In genomic region chr17:77451271-77451893, GRCh38 we compare ENCODE assay signal across 7 cellular contexts.
DNase-seq lines count a peak whose midpoint lies in the region; ATAC-seq and TF ChIP-seq lines count a peak whose summit lies in the region.

No MANE protein-coding gene starts in this region.

- intact Hi-C loops in lower lobe of right lung (cut with DNase I), result no loop called here

- no peaks in the 10 kb centered on the region for H3K27me3 Mint-ChIP-seq in activated CD4-positive, alpha-beta T cell treated with anti-CD3 and anti-CD28 coated beads, Interleukin-2, amount 10 ng/mL, durations not matched to agents 7 days and 5 days

- peaks cover 81% of the 10 kb centered on the region for H3K4me1 ChIP-seq in lower lobe of right lung

- H3K9me3 ChIP-seq in lower lobe of right lung, result no peaks in the 10 kb centered on the region

- ATAC-seq in GM18520 (IDR thresholded peaks at IDR 0.05; ENCODE audit: unreplicated experiment) (peak; percentile 39), lower lobe of right lung (peak; percentile 78 to 82), HG02588 (IDR thresholded peaks at IDR 0.05; ENCODE audit: unreplicated experiment) (no peak)

- H3K27ac Mint-ChIP-seq in activated CD4-positive, alpha-beta T cell treated with anti-CD3 and anti-CD28 coated beads, Interleukin-2, amount 10 ng/mL, durations not matched to agents 7 days and 5 days, result peak overlapping the region; percentile 98

- no peaks in the 10 kb centered on the region for H3K9me3 Mint-ChIP-seq in activated CD4-positive, alpha-beta T cell treated with anti-CD3 and anti-CD28 coated beads, Interleukin-2, amount 10 ng/mL, durations not matched to agents 7 days and 5 days

- no peaks in the 10 kb centered on the region for H3K27me3 ChIP-seq in lower lobe of right lung (ENCODE audit: low read depth)

- peaks cover 84% of the 10 kb centered on the region for H3K36me3 Mint-ChIP-seq in activated CD4-positive, alpha-beta T cell treated with anti-CD3 and anti-CD28 coated beads, Interleukin-2, amount 10 ng/mL, durations not matched to agents 7 days and 5 days (ENCODE audit: low read depth)

- peak; percentile 54 for DNase-seq in NCI-H1105 treated with DMSO at 0.1 percent for 48 hours (lab: John Stamatoyannopoulos, UW)
- DNase-seq in activated CD4-positive, alpha-beta T cell treated with anti-CD3 and anti-CD28 coated beads, Interleukin-2, amount 10 ng/mL, durations not matched to agents 7 days and 5 days, result peak; percentile 81
- DNase-seq in effector CD4-positive, alpha-beta T cell, result peak; percentile 66
- DNase-seq in lower lobe of right lung, result peak; percentile 79
- DNase-seq in stimulated activated naive CD4-positive, alpha-beta T cell (lab: John Stamatoyannopoulos, UW), result peak; percentile 54 to 74 (median 63)

- peak overlapping the region; percentile 64 for H3K4me3 ChIP-seq in lower lobe of right lung

- CTCF ChIA-PET in activated CD4-positive, alpha-beta T cell treated with anti-CD3 and anti-CD28 coated beads, Interleukin-2, amount 10 ng/mL, durations not matched to agents 7 days and 5 days (lab: Charles Lee), result interaction anchor here (0.6 to 3.3 kb wide), 8 partner anchors 10 to 120 kb away, joined by 3 to 18 read pairs (median 5); no protein-coding TSS in a partner anchor

- POLR2A ChIA-PET in activated CD4-positive, alpha-beta T cell treated with anti-CD3 and anti-CD28 coated beads, Interleukin-2, amount 10 ng/mL, durations not matched to agents 7 days and 5 days (lab: Charles Lee), result interaction anchor here (1.0 kb wide), 1 partner anchor 14 kb away, joined by 3 read pairs; no protein-coding TSS in a partner anchor

- H3K4me1 Mint-ChIP-seq in activated CD4-positive, alpha-beta T cell treated with anti-CD3 and anti-CD28 coated beads, Interleukin-2, amount 10 ng/mL, durations not matched to agents 7 days and 5 days, result peaks cover 56% of the 10 kb centered on the region

- TF ChIP-seq CTCF in lower lobe of right lung (IDR thresholded peaks at IDR 0.05), result no peak

- no peaks in the 10 kb centered on the region for H3K36me3 ChIP-seq in lower lobe of right lung

- H3K27ac ChIP-seq in lower lobe of right lung, result peak overlapping the region; percentile 81

- peak overlapping the region; percentile 95 for H3K4me3 Mint-ChIP-seq in activated CD4-positive, alpha-beta T cell treated with anti-CD3 and anti-CD28 coated beads, Interleukin-2, amount 10 ng/mL, durations not matched to agents 7 days and 5 days
